Comparison of ENCODE assay signal across 27 cellular contexts in the genomic region with DNA sequence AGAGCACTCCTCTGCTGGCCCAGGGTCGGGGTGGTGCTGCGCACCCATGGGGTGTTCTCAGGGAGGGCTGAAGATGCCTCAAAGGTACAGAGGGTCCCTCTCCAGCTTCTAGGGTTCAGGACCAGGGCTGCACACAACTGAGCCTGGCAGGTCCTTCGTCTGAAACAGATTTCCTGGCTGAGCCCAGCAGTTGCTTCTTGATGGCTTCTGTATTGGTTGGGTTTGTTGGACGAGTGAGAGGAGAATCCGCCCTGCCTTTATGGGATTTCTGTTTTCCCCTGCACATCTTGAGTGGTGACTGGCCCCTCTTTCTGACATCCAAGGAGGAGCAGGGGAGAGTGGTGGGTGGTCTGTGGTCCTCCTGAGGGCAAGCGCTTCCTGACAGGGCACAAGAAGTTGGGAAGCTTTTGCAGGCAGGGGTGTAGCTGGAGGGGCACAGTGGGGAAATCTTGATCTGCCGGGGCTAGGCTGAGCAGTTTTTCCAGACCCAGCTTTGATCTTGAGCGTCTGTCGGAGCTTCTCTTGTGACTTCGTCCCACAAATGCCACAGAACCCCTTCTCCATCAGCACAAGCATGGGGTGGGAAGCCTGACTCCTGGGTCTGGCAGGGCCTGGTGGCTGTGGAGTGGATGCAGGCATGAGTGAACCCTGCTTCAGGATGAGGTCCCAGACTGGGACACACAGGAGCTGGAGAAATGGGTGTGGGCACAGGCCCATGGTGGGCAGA.
"Had no signal": no experiment of that assay in that cellular context is flagged by ENCODE, and none has a peak within 500 bp of the region (broad histone marks: within the 10 kb centered on the region; RNA-seq: fewer than 3 reads in every experiment).

No MANE protein-coding gene starts in this region.

- H3K36me3 Mint-ChIP-seq: naive thymus-derived CD8-positive, alpha-beta T cell; stimulated activated effector memory CD8-positive, alpha-beta T cell treated with anti-CD3 and anti-CD28 coated beads, Interleukin-12 subunit alpha, Interleukin-12 subunit beta, amount 100 ng/mL, for 72 hours; type B pancreatic cell had no signal

- H3K36me3 ChIP-seq: heart right ventricle, left lung, lower lobe of right lung, neutrophil, pancreas, prostate gland, tibial nerve had no signal

- ATAC-seq: heart right ventricle; left colon; left lung; lower lobe of right lung; naive thymus-derived CD8-positive, alpha-beta T cell; pancreas; right cardiac atrium; sciatic nerve; stimulated activated effector memory CD8-positive, alpha-beta T cell treated with anti-CD3 and anti-CD28 coated beads, Interleukin-12 subunit alpha, Interleukin-12 subunit beta, amount 100 ng/mL, for 72 hours had no signal

- H3K4me1 Mint-ChIP-seq: naive thymus-derived CD8-positive, alpha-beta T cell; neural crest cell; stimulated activated effector memory CD8-positive, alpha-beta T cell treated with anti-CD3 and anti-CD28 coated beads, Interleukin-12 subunit alpha, Interleukin-12 subunit beta, amount 100 ng/mL, for 72 hours had no signal

- H3K27me3 ChIP-seq: heart right ventricle, hepatocyte, neutrophil, pancreas, tibial nerve had no signal

- H3K9me3 ChIP-seq: heart right ventricle, left lung, lower lobe of right lung, neutrophil, pancreas, prostate gland, tibial nerve had no signal

- H3K27ac ChIP-seq: heart right ventricle, hepatocyte, left lung, lower lobe of right lung, neutrophil, pancreas, prostate gland, skin epidermis, tibial nerve had no signal

- H3K4me3 ChIP-seq: heart right ventricle, hepatocyte, left lung, lower lobe of right lung, pancreas, prostate gland, skin epidermis, tibial nerve had no signal

- DNase-seq: heart right ventricle; left colon; left lung; lower lobe of right lung; mammary epithelial cell; mesenchymal stem cell; pancreas; retina; right cardiac atrium; stimulated activated CD4-positive, alpha-beta T cell treated with anti-CD3 and anti-CD28 coated beads, Interleukin-12 subunit alpha, Interleukin-12 subunit beta, amount 100 ng/mL, for 4 hours; stimulated activated CD4-positive, alpha-beta T cell treated with anti-CD3 and anti-CD28 coated beads, Interleukin-15, amount 100 ng/mL, for 24 hours; stimulated activated CD4-positive, alpha-beta T cell treated with anti-CD3 and anti-CD28 coated beads, Interleukin-2, amount 100 ng/mL, for 24 hours; stimulated activated CD4-positive, alpha-beta T cell treated with anti-CD3 and anti-CD28 coated beads, Interleukin-4, amount 100 ng/mL, for 24 hours; stimulated activated naive CD4-positive, alpha-beta T cell had no signal

- H3K4me2 ChIP-seq: hepatocyte had no signal

- FAIRE-seq: keratinocyte, pancreas had no signal

- H3K9me3 Mint-ChIP-seq: naive thymus-derived CD8-positive, alpha-beta T cell; nephron; neural crest cell; stimulated activated effector memory CD8-positive, alpha-beta T cell treated with anti-CD3 and anti-CD28 coated beads, Interleukin-12 subunit alpha, Interleukin-12 subunit beta, amount 100 ng/mL, for 72 hours; stimulated activated naive CD8-positive, alpha-beta T cell treated with anti-CD3 and anti-CD28 coated beads, Interleukin-15, Interleukin-2, amounts not matched to agents 100 ng/mL and 50 ng/mL, for 24 hours; type B pancreatic cell had no signal

- H3K4me3 Mint-ChIP-seq: naive thymus-derived CD8-positive, alpha-beta T cell; nephron; neural crest cell; stimulated activated effector memory CD8-positive, alpha-beta T cell treated with anti-CD3 and anti-CD28 coated beads, Interleukin-12 subunit alpha, Interleukin-12 subunit beta, amount 100 ng/mL, for 72 hours; stimulated activated naive CD8-positive, alpha-beta T cell treated with anti-CD3 and anti-CD28 coated beads, Interleukin-15, Interleukin-2, amounts not matched to agents 100 ng/mL and 50 ng/mL, for 24 hours; type B pancreatic cell had no signal

- H3K27ac Mint-ChIP-seq: naive thymus-derived CD8-positive, alpha-beta T cell; nephron; stimulated activated effector memory CD8-positive, alpha-beta T cell treated with anti-CD3 and anti-CD28 coated beads, Interleukin-12 subunit alpha, Interleukin-12 subunit beta, amount 100 ng/mL, for 72 hours; stimulated activated naive CD8-positive, alpha-beta T cell treated with anti-CD3 and anti-CD28 coated beads, Interleukin-15, Interleukin-2, amounts not matched to agents 100 ng/mL and 50 ng/mL, for 24 hours; type B pancreatic cell had no signal

- H3K4me1 ChIP-seq: left lung, lower lobe of right lung, pancreas, prostate gland, tibial nerve had no signal
